Comparison of ENCODE assay signal across 8 cellular contexts in the genomic region with DNA sequence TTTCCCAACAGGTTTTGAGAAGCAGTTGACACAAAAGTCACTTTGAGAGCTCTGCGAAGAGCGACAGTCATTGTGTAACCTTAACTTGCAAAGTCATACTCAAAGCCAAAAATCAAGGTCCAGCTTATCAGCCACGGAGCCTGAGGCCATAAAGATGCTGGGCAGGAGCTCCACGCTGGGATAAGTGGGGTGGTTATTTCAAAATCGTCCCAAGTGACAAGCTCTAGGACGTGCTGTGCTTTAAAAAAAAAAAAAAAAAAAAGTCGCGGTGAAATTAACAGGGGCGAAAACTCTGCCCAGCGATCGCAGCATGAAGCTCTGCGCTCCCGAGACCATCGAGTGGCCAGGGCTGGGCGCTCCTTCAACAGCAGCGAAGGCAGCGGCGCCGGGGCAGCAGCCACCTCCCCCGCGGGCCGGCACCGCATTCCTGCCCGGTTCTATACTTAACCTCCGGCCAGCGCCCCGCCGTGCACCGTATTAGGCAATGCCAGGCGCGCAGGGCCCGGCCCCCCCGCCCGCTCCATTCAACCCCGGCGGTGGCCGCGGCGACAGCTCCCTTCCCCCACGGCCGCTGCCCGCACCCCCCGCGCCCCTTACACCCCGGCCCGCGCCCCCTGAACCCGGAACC. TPM values are rescaled to one million over a fixed set of nuclear protein-coding genes. Genes with fewer than 3 reads are reported as not detected.
DNase-seq lines count a peak whose midpoint lies in the region; ATAC-seq, FAIRE-seq and TF ChIP-seq lines count a peak whose summit lies in the region.

No MANE protein-coding gene starts in this region.

- H4K20me1 ChIP-seq in OCI-LY7 (ENCODE audit: insufficient read depth, low read length), result no peaks in the 10 kb centered on the region

- H2AFZ ChIP-seq in OCI-LY7 (ENCODE audit: low read length), result no peak overlapping the region

- FAIRE-seq in GM12891 (lab: Jason Lieb, UNC), result peak; percentile 9

- no TSS peak for BruUV-seq in OCI-LY7 (replicated peaks; lab: Mats Ljungman, UMichigan)

- DNase-seq in GM12891 (ENCODE audit: insufficient read length, low spot score) (peak; percentile 34), HCEC 1CT (peak; percentile 78), M059J (ENCODE audit: low read depth) (peak; percentile 60), memory B cell (ENCODE audit: low spot score in 2 of 2) (no peak), OCI-LY7 (ENCODE audit: low spot score) (no peak)
- peak; percentile 49 for DNase-seq in activated CD4-positive, alpha-beta memory T cell treated with anti-CD3 and anti-CD28 coated beads for 36 hours
- no peak for DNase-seq in stimulated activated effector memory CD8-positive, alpha-beta T cell treated with anti-CD3 and anti-CD28 coated beads, Interleukin-12 subunit alpha, Interleukin-12 subunit beta, amount 100 ng/mL, for 72 hours (ENCODE audit: low spot score in 2 of 2)

- H3K9me3 Mint-ChIP-seq in activated CD4-positive, alpha-beta memory T cell treated with anti-CD3 and anti-CD28 coated beads for 36 hours, result no peaks in the 10 kb centered on the region
- H3K9me3 Mint-ChIP-seq in memory B cell, result no peaks in the 10 kb centered on the region
- no peaks in the 10 kb centered on the region for H3K9me3 Mint-ChIP-seq in stimulated activated effector memory CD8-positive, alpha-beta T cell treated with anti-CD3 and anti-CD28 coated beads, Interleukin-12 subunit alpha, Interleukin-12 subunit beta, amount 100 ng/mL, for 72 hours

- peak; percentile 47 for ATAC-seq in memory B cell (ENCODE audit: low read depth)
- ATAC-seq in stimulated activated effector memory CD8-positive, alpha-beta T cell treated with anti-CD3 and anti-CD28 coated beads, Interleukin-12 subunit alpha, Interleukin-12 subunit beta, amount 100 ng/mL, for 72 hours, result peak; percentile 72

- POLR2A ChIA-PET in activated CD4-positive, alpha-beta memory T cell treated with anti-CD3 and anti-CD28 coated beads for 36 hours (lab: Charles Lee), result interaction anchor here (0.5 to 1.5 kb wide), 5 partner anchors 27 to 592 kb away, joined by 3 to 4 read pairs (median 3); a partner anchor contains a TSS
- POLR2A ChIA-PET in OCI-LY7 (lab: Charles Lee), result interaction anchor here (0.6 kb wide), 1 partner anchor 83 kb away, joined by 3 read pairs; no protein-coding TSS in a partner anchor

- intact Hi-C loops in activated CD4-positive, alpha-beta memory T cell treated with anti-CD3 and anti-CD28 coated beads for 36 hours (cut with micrococcal nuclease), result loop anchor here (1.0 to 2.0 kb wide), 3 partner anchors 28 to 68 kb away; a partner anchor contains a TSS
- intact Hi-C loops in OCI-LY7 (cut with micrococcal nuclease; ENCODE audit: unreplicated experiment), result no loop called here

- peaks cover 4% of the 10 kb centered on the region for H3K4me1 Mint-ChIP-seq in activated CD4-positive, alpha-beta memory T cell treated with anti-CD3 and anti-CD28 coated beads for 36 hours (ENCODE audit: low read depth)
- H3K4me1 Mint-ChIP-seq in memory B cell, result peaks cover 8% of the 10 kb centered on the region
- H3K4me1 Mint-ChIP-seq in stimulated activated effector memory CD8-positive, alpha-beta T cell treated with anti-CD3 and anti-CD28 coated beads, Interleukin-12 subunit alpha, Interleukin-12 subunit beta, amount 100 ng/mL, for 72 hours, result peaks cover 6% of the 10 kb centered on the region

- no peaks in the 10 kb centered on the region for H3K9me2 ChIP-seq in OCI-LY7 (ENCODE audit: insufficient read depth, low read length)

- H3K27me3 Mint-ChIP-seq in activated CD4-positive, alpha-beta memory T cell treated with anti-CD3 and anti-CD28 coated beads for 36 hours, result peaks cover 15% of the 10 kb centered on the region
- peaks cover 7% of the 10 kb centered on the region for H3K27me3 Mint-ChIP-seq in memory B cell

- no peaks in the 10 kb centered on the region for H3K36me3 Mint-ChIP-seq in activated CD4-positive, alpha-beta memory T cell treated with anti-CD3 and anti-CD28 coated beads for 36 hours
- no peaks in the 10 kb centered on the region for H3K36me3 Mint-ChIP-seq in memory B cell
- no peaks in the 10 kb centered on the region for H3K36me3 Mint-ChIP-seq in stimulated activated effector memory CD8-positive, alpha-beta T cell treated with anti-CD3 and anti-CD28 coated beads, Interleukin-12 subunit alpha, Interleukin-12 subunit beta, amount 100 ng/mL, for 72 hours

- H3K4me3 Mint-ChIP-seq in activated CD4-positive, alpha-beta memory T cell treated with anti-CD3 and anti-CD28 coated beads for 36 hours, result peak overlapping the region; percentile 56
- H3K4me3 Mint-ChIP-seq in memory B cell, result peak overlapping the region; percentile 39
- peak overlapping the region; percentile 79 for H3K4me3 Mint-ChIP-seq in stimulated activated effector memory CD8-positive, alpha-beta T cell treated with anti-CD3 and anti-CD28 coated beads, Interleukin-12 subunit alpha, Interleukin-12 subunit beta, amount 100 ng/mL, for 72 hours

- H3K27ac ChIP-seq in OCI-LY7 (ENCODE audit: low read depth, low read length, poor library complexity, severe bottlenecking), result no peak overlapping the region

- no peak overlapping the region; the same call in 1 of the 2 replicates for H3K4me2 ChIP-seq in OCI-LY7 (ENCODE audit: low read length)

- H3K79me2 ChIP-seq in OCI-LY7 (ENCODE audit: insufficient read depth, low read depth, low read length), result no peaks in the 10 kb centered on the region

- H3K9me3 ChIP-seq in endocrine pancreas (ENCODE audit: control insufficient read depth, low read length), result no peaks in the 10 kb centered on the region
- no peaks in the 10 kb centered on the region for H3K9me3 ChIP-seq in OCI-LY7 (ENCODE audit: low read length)

- TF ChIP-seq POLR2A in GM12891 (IDR thresholded peaks at IDR 0.05; ENCODE audit: low read depth, low read length), result no peak

- no peaks in the 10 kb centered on the region for H3K4me1 ChIP-seq in endocrine pancreas (ENCODE audit: control insufficient read depth, insufficient read depth, low read length)
- no peaks in the 10 kb centered on the region for H3K4me1 ChIP-seq in OCI-LY7 (ENCODE audit: insufficient read depth, low read length, poor library complexity, severe bottlenecking)

- CTCF ChIA-PET in activated CD4-positive, alpha-beta memory T cell treated with anti-CD3 and anti-CD28 coated beads for 36 hours (lab: Charles Lee), result interaction anchor here (0.8 to 1.6 kb wide), 6 partner anchors 27 to 164 kb away, joined by 3 to 4 read pairs (median 4); a partner anchor contains a TSS
- CTCF ChIA-PET in OCI-LY7 (lab: Charles Lee; ENCODE audit: unreplicated experiment), result interaction anchor here (0.6 kb wide), 1 partner anchor 839 kb away, joined by 3 read pairs; no protein-coding TSS in a partner anchor

- H3K27me3 ChIP-seq in endocrine pancreas (ENCODE audit: control insufficient read depth, insufficient read depth, low read length), result no peaks in the 10 kb centered on the region

- H3K36me3 ChIP-seq in endocrine pancreas (ENCODE audit: control insufficient read depth, insufficient read depth, low read length) (no peaks in the 10 kb centered on the region), OCI-LY7 (ENCODE audit: insufficient read depth, low read length) (no peaks in the 10 kb centered on the region)

- peak overlapping the region; percentile 75 for H3K4me3 ChIP-seq in endocrine pancreas (ENCODE audit: control insufficient read depth, insufficient read depth, low read length)
- H3K4me3 ChIP-seq in OCI-LY7 (ENCODE audit: low read depth, low read length, poor library complexity, severe bottlenecking), result no peak overlapping the region

- no peak for TF ChIP-seq CTCF in OCI-LY7 (conservative IDR thresholded peaks at IDR 0.05; ENCODE audit: low read length)

- H3K9ac ChIP-seq in endocrine pancreas (ENCODE audit: control insufficient read depth, insufficient read depth, low read length), result peak overlapping the region; percentile 96

- no peak overlapping the region for H3K27ac Mint-ChIP-seq in activated CD4-positive, alpha-beta memory T cell treated with anti-CD3 and anti-CD28 coated beads for 36 hours
- no peak overlapping the region for H3K27ac Mint-ChIP-seq in memory B cell
- H3K27ac Mint-ChIP-seq in stimulated activated effector memory CD8-positive, alpha-beta T cell treated with anti-CD3 and anti-CD28 coated beads, Interleukin-12 subunit alpha, Interleukin-12 subunit beta, amount 100 ng/mL, for 72 hours, result no peak overlapping the region

TF ChIP-seq in GM12891, 5 proteins besides CTCF, POLR2A, EP300 and RAD21:
- no peak for TF ChIP-seq SPI1 (IDR thresholded peaks at IDR 0.05; ENCODE audit: low read depth, low read length)
- no peak for TF ChIP-seq TAF1 (IDR thresholded peaks at IDR 0.05; ENCODE audit: low read depth, low read length)
- no peak for TF ChIP-seq POU2F2 (IDR thresholded peaks at IDR 0.05; ENCODE audit: low read depth, low read length)
- no peak for TF ChIP-seq PAX5 (IDR thresholded peaks at IDR 0.05; ENCODE audit: insufficient read depth, low read length, severe bottlenecking)
- no peak for TF ChIP-seq POLR2AphosphoS5 (IDR thresholded peaks at IDR 0.05; ENCODE audit: low read depth, low read length)

RNA-seq across cellular contexts. Expression of a gene that starts 0.7 kb away (rescaled TPM):
- 0.13 TPM for polyA plus RNA-seq in GM12891 (2012; ENCODE audit: low read depth, missing spikeins)
- total RNA-seq in M059J (2014; rRNA removed; shearing (Covaris generic)), result 32.0 and 37.5 TPM in 2 replicates
- total RNA-seq in activated CD4-positive, alpha-beta memory T cell treated with anti-CD3 and anti-CD28 coated beads for 36 hours, result 1 to 10 TPM; 3.3 to 4.1 TPM
- total RNA-seq in OCI-LY7 (2014; rRNA removed; shearing (Covaris generic)), result not detected in 2 replicates
- not detected in 2 replicates for total RNA-seq in OCI-LY7 (2022)

RNA-seq across cellular contexts. Expression of a gene that starts 27.4 kb away (rescaled TPM):
- polyA plus RNA-seq in GM12891 (2012; ENCODE audit: low read depth, missing spikeins), result 7.3 TPM
- 15.5 and 18.4 TPM in 2 replicates for total RNA-seq in M059J (2014; rRNA removed; shearing (Covaris generic))
- 10 to 100 TPM; 24.5 to 29.9 TPM for total RNA-seq in activated CD4-positive, alpha-beta memory T cell treated with anti-CD3 and anti-CD28 coated beads for 36 hours
- 8.6 and 12.9 TPM in 2 replicates for total RNA-seq in OCI-LY7 (2014; rRNA removed; shearing (Covaris generic))
- total RNA-seq in OCI-LY7 (2022), result 18.2 and 18.8 TPM in 2 replicates

Comparison
In these comparisons a context has a peak if more than half of its experiments do, and no peak if none do; other contexts are left out.
1. DNase-seq: peak in GM12891 (single experiment), HCEC 1CT (single experiment), M059J (single experiment) and activated CD4-positive, alpha-beta memory T cell treated with anti-CD3 and anti-CD28 coated beads for 36 hours (single experiment); none in memory B cell (0 of 2), stimulated activated effector memory CD8-positive, alpha-beta T cell treated with anti-CD3 and anti-CD28 coated beads, Interleukin-12 subunit alpha, Interleukin-12 subunit beta, amount 100 ng/mL, for 72 hours (0 of 2) and OCI-LY7 (single experiment).
2. RNA of a gene that starts 0.7 kb away (total RNA-seq): 32.0 to 37.5 TPM in M059J and 3.3 to 4.1 TPM in activated CD4-positive, alpha-beta memory T cell treated with anti-CD3 and anti-CD28 coated beads for 36 hours; not detected in OCI-LY7; every median in the first group is over 4 times any median in the second.
3. Peak in every context shown above with its lines, with median percentiles within 50 percentile points of each other: H3K4me3 Mint-ChIP-seq.